Comparison of ENCODE assay signal across 24 cellular contexts in genomic region chr1:228231192-228231591, GRCh38. TPM values are rescaled to one million over a fixed set of nuclear protein-coding genes. Genes with fewer than 3 reads are reported as not detected.
A peak's percentile ranks its signal among the peaks of the same experiment; 100 is the strongest.
DNase-seq lines count a peak whose midpoint lies in the region; ATAC-seq, FAIRE-seq and TF ChIP-seq lines count a peak whose summit lies in the region.
"Had no signal": no experiment of that assay in that cellular context is flagged by ENCODE, and none has a peak within 500 bp of the region (broad histone marks: within the 10 kb centered on the region; RNA-seq: fewer than 3 reads in every experiment).

No MANE protein-coding gene starts in this region.

- H2BK120ac ChIP-seq in IMR-90 (ENCODE audit: low read depth, low read length) = no peak overlapping the region

- no peaks in the 10 kb centered on the region for H3K27me3 Mint-ChIP-seq in activated CD4-positive, alpha-beta T cell treated with anti-CD3 and anti-CD28 coated beads, Interleukin-2, amount 10 ng/mL, durations not matched to agents 24 days and 14 days
- H3K27me3 Mint-ChIP-seq: B cell; CD4-positive, alpha-beta T cell had no signal

- peaks cover 7 to 16% of the 10 kb centered on the region in 2 experiments; a peak in 3 of 4 replicates for H3K79me1 ChIP-seq in IMR-90 (ENCODE audit: low read depth in 1 of 2, low read length in 2 of 2)

- H3K4me1 Mint-ChIP-seq in activated CD4-positive, alpha-beta T cell treated with anti-CD3 and anti-CD28 coated beads, Interleukin-2, amount 10 ng/mL, durations not matched to agents 24 days and 14 days = no peaks in the 10 kb centered on the region

- no peak overlapping the region for H2BK20ac ChIP-seq in IMR-90 (ENCODE audit: low read depth, low read length)

- no peak overlapping the region for H3K27ac Mint-ChIP-seq in activated CD4-positive, alpha-beta T cell treated with anti-CD3 and anti-CD28 coated beads, Interleukin-2, amount 10 ng/mL, durations not matched to agents 24 days and 14 days
- H3K27ac Mint-ChIP-seq: B cell; CD4-positive, alpha-beta T cell; CD8-positive, alpha-beta T cell had no signal

- 68% methylated on average over 2 of the region's 2 CpGs for WGBS in A549 (ENCODE audit: missing lambda C conversion rate)
- no CpG with 5 or more reads among the region's 2 CpGs for WGBS in IMR-90 (ENCODE audit: extremely low coverage in 2 of 2, insufficient read length in 1 of 2), 2 experiments
- 0% methylated on average over 2 of the region's 2 CpGs for WGBS in K562 (ENCODE audit: insufficient coverage, low coverage, missing lambda C conversion rate)
- WGBS in psoas muscle, 3 donors = 46 to 69% (median 46%) methylated on average over 2 of the region's 2 CpGs

- no peak for TF ChIP-seq POLR2A in A549 (IDR thresholded peaks at IDR 0.05; ENCODE audit: low read length)
- no peak for TF ChIP-seq POLR2A in IMR-90 (IDR thresholded peaks at IDR 0.05; ENCODE audit: low read depth, low read length)
- no peak for TF ChIP-seq POLR2A in K562 (conservative IDR thresholded peaks at IDR 0.05)

- no peak overlapping the region for H3K18ac ChIP-seq in IMR-90 (ENCODE audit: low read depth, low read length)

- no peak overlapping the region for H3K14ac ChIP-seq in IMR-90 (replicated peaks; ENCODE audit: low read depth, low read length)

- no peak overlapping the region for H3K4ac ChIP-seq in IMR-90 (ENCODE audit: low read depth, low read length)

- DNase-seq in A549 (ENCODE audit: low read depth in 1 of 2, low spot score in 1 of 2) = no peak
- no peak for DNase-seq in IMR-90
- no peak for DNase-seq in K562 (ENCODE audit: extremely low read depth in 1 of 4, low spot score in 3 of 4)
- DNase-seq in psoas muscle = no peak
- no peak for DNase-seq in NCI-H526 (lab: John Stamatoyannopoulos, UW)
- DNase-seq in activated CD4-positive, alpha-beta T cell treated with anti-CD3 and anti-CD28 coated beads for 4 hours = no peak
- no peak for DNase-seq in activated CD4-positive, alpha-beta T cell treated with anti-CD3 and anti-CD28 coated beads, Interleukin-2, amount 10 ng/mL, durations not matched to agents 24 days and 14 days
- no peak for DNase-seq in activated CD4-positive, alpha-beta T cell treated with anti-CD3 and anti-CD28 coated beads, Interleukin-2, amount 50 U/mL, for 4 hours
- DNase-seq: 8988T; AML-193; Caco-2; Calu3; CD4-positive, alpha-beta T cell; CD8-positive, alpha-beta T cell; DMS79 treated with DMSO at 0.1 percent for 48 hours; GF-D8 had no signal

- intact Hi-C loops in IMR-90 (cut with micrococcal nuclease) (no loop called here), K562 (cut with micrococcal nuclease) (no loop called here), psoas muscle (cut with DNase I) (no loop called here)
- intact Hi-C loops in activated CD4-positive, alpha-beta T cell treated with anti-CD3 and anti-CD28 coated beads, Interleukin-2, amount 10 ng/mL, durations not matched to agents 24 days and 14 days (cut with micrococcal nuclease) = no loop called here

- H2AFZ ChIP-seq in IMR-90 (replicated peaks; ENCODE audit: low read length, poor library complexity) (no peak overlapping the region), K562 (ENCODE audit: low read depth, low read length) (no peak overlapping the region)

- H3K36me3 ChIP-seq in IMR-90 (ENCODE audit: control insufficient read depth, insufficient read depth, low read length) (peaks cover 10% of the 10 kb centered on the region), K562 (ENCODE audit: control insufficient read depth, insufficient read depth, low read length) (no peaks in the 10 kb centered on the region), psoas muscle (ENCODE audit: insufficient read depth in 1 of 2, low read depth in 1 of 2) (peaks cover 11 to 89% of the 10 kb centered on the region in 2 donors)

- no peak overlapping the region for H2AK9ac ChIP-seq in IMR-90 (replicated peaks; ENCODE audit: low read depth, low read length, poor library complexity)

- H2BK15ac ChIP-seq in IMR-90 (ENCODE audit: low read depth, low read length) = no peak overlapping the region

- H3K9me3 Mint-ChIP-seq in activated CD4-positive, alpha-beta T cell treated with anti-CD3 and anti-CD28 coated beads, Interleukin-2, amount 10 ng/mL, durations not matched to agents 24 days and 14 days = peaks cover 19% of the 10 kb centered on the region

- no peak overlapping the region for H2BK5ac ChIP-seq in IMR-90 (ENCODE audit: low read depth, low read length, poor library complexity, severe bottlenecking)

- no peak overlapping the region for H4K5ac ChIP-seq in IMR-90 (ENCODE audit: low read depth, low read length)

- TF ChIP-seq EP300 in A549 (IDR thresholded peaks at IDR 0.05) (no peak), K562 (IDR thresholded peaks at IDR 0.05; ENCODE audit: low read length) (no peak)

- FAIRE-seq in A549 (lab: Jason Lieb, UNC) (no peak), K562 (lab: Jason Lieb, UNC) (no peak)
- FAIRE-seq: A204.1, D721Med, G401.6, GM12891, GM18507 had no signal

- H4K91ac ChIP-seq in IMR-90 (ENCODE audit: insufficient read depth, low read depth, low read length) = no peak overlapping the region

- no peak overlapping the region for H3K9ac ChIP-seq in IMR-90 (ENCODE audit: low read depth, low read length)
- H3K9ac ChIP-seq in K562 (ENCODE audit: insufficient read depth in 1 of 2, low read depth in 2 of 2, low read length in 2 of 2) = no peak overlapping the region
- H3K9ac ChIP-seq: BLaER1 treated with 17β-estradiol and CSF1 and Interleukin-3, amounts not matched to agents 10 nM and 100 nM had no signal

- H3K4me1 ChIP-seq in A549 = peaks cover 17% of the 10 kb centered on the region; the same call in 2 of the 3 replicates
- peaks cover 18% of the 10 kb centered on the region for H3K4me1 ChIP-seq in IMR-90 (ENCODE audit: control insufficient read depth, insufficient read depth, low read length)
- no peaks in the 10 kb centered on the region for H3K4me1 ChIP-seq in K562 (replicated peaks in 1 of 2; ENCODE audit: control insufficient read depth in 2 of 2, insufficient read depth in 2 of 2, low read length in 2 of 2)
- H3K4me1 ChIP-seq in psoas muscle = peaks cover 84% of the 10 kb centered on the region
- H3K4me1 ChIP-seq: Caco-2 had no signal

- ATAC-seq in A549 (no peak), IMR-90 (ENCODE audit: low read depth) (no peak), K562 (no peak), psoas muscle (no peak)
- ATAC-seq: CD8-positive, alpha-beta T cell had no signal

- H3K4me2 ChIP-seq in A549 (no peak overlapping the region), IMR-90 (ENCODE audit: low read depth, low read length) (no peak overlapping the region), K562 (ENCODE audit: insufficient read depth, low read length) (no peak overlapping the region)
- H3K4me2 ChIP-seq: BLaER1 treated with 17β-estradiol and CSF1 and Interleukin-3, amounts not matched to agents 10 nM and 100 nM had no signal

- H3K9me3 ChIP-seq in A549 (peaks cover 23% of the 10 kb centered on the region), IMR-90 (ENCODE audit: control insufficient read depth, insufficient read depth, low read length) (no peaks in the 10 kb centered on the region), K562 (replicated peaks; ENCODE audit: control insufficient read depth, insufficient read depth, low read depth, low read length) (no peaks in the 10 kb centered on the region; the same call in 1 of the 2 replicates), psoas muscle (no peaks in the 10 kb centered on the region)

- no peak overlapping the region for H3K23ac ChIP-seq in IMR-90 (ENCODE audit: low read depth, low read length)

- no peaks in the 10 kb centered on the region for H3K79me2 ChIP-seq in K562 (ENCODE audit: control insufficient read depth, insufficient read depth, low read length)

- no peaks in the 10 kb centered on the region; the same call in 1 of the 2 replicates for H4K20me1 ChIP-seq in IMR-90 (ENCODE audit: insufficient read depth, low read length)
- no peaks in the 10 kb centered on the region for H4K20me1 ChIP-seq in K562 (replicated peaks; ENCODE audit: control insufficient read depth, insufficient read depth, low read length)
- H4K20me1 ChIP-seq: BLaER1 treated with 17β-estradiol and CSF1 and Interleukin-3, amounts not matched to agents 10 nM and 100 nM had no signal

- in situ Hi-C loops in IMR-90 (cut with MboI; ENCODE audit: low sequenced_read_pairs) = no loop called here
- in situ Hi-C loops in K562 (cut with MboI) = no loop called here

- no peak for TF ChIP-seq RAD21 in A549 (conservative IDR thresholded peaks at IDR 0.05 in 1 of 2, IDR thresholded peaks at IDR 0.05 in 1 of 2)
- no peak for TF ChIP-seq RAD21 in IMR-90 (IDR thresholded peaks at IDR 0.05; ENCODE audit: low read length)
- TF ChIP-seq RAD21 in K562 (CRISPR knock-in tag; conservative IDR thresholded peaks at IDR 0.05 in 1 of 2, IDR thresholded peaks at IDR 0.05 in 1 of 2) = no peak

- H3K4me3 ChIP-seq in A549 = no peak overlapping the region
- H3K4me3 ChIP-seq in IMR-90 (ENCODE audit: insufficient read depth, low read depth, low read length) = no peak overlapping the region
- no peak overlapping the region for H3K4me3 ChIP-seq in K562
- H3K4me3 ChIP-seq in psoas muscle = peak overlapping the region; percentile 19
- H3K4me3 ChIP-seq: BLaER1 treated with 17β-estradiol and CSF1 and Interleukin-3, amounts not matched to agents 10 nM and 100 nM had no signal

- H3K27ac ChIP-seq in A549 = no peak overlapping the region
- no peak overlapping the region for H3K27ac ChIP-seq in IMR-90 (ENCODE audit: insufficient read depth, low read length)
- no peak overlapping the region for H3K27ac ChIP-seq in K562 (ENCODE audit: extremely low read depth, low read depth, low read length)
- H3K27ac ChIP-seq in psoas muscle = peak overlapping the region; percentile 77
- H3K27ac ChIP-seq: C4-2B had no signal

- dilution Hi-C loops in IMR-90 (cut with HindIII; ENCODE audit: low sequenced_read_pairs, unreplicated experiment) = no loop called here

- TF ChIP-seq CTCF in A549 (IDR thresholded peaks at IDR 0.05) (no peak), IMR-90 (conservative IDR thresholded peaks at IDR 0.05; ENCODE audit: low read depth, low read length) (no peak), K562 (IDR thresholded peaks at IDR 0.05 in 2 of 3, conservative IDR thresholded peaks at IDR 0.05 in 1 of 3; ENCODE audit: insufficient read depth in 2 of 3, low read depth in 1 of 3, low read length in 3 of 3) (no peak), psoas muscle (IDR thresholded peaks at IDR 0.05) (no peak)

- POLR2A ChIA-PET in A549 (lab: Yijun Ruan, JAX) = no interaction called here
- POLR2A ChIA-PET in IMR-90 (lab: Charles Lee; ENCODE audit: unreplicated experiment) = no interaction called here
- POLR2A ChIA-PET in K562 (lab: Yijun Ruan, JAX) = no interaction called here

- H3K4me3 Mint-ChIP-seq in activated CD4-positive, alpha-beta T cell treated with anti-CD3 and anti-CD28 coated beads, Interleukin-2, amount 10 ng/mL, durations not matched to agents 24 days and 14 days = no peak overlapping the region
- H3K4me3 Mint-ChIP-seq: B cell; CD4-positive, alpha-beta T cell; CD8-positive, alpha-beta T cell had no signal

- CTCF ChIA-PET in A549 (lab: Yijun Ruan, JAX) = interaction anchor here (1.3 kb wide), 1 partner anchor 29 kb away, joined by 3 read pairs; no protein-coding TSS in a partner anchor
- CTCF ChIA-PET in IMR-90 (lab: Yijun Ruan, JAX) = no interaction called here
- CTCF ChIA-PET in K562 (lab: Yijun Ruan, JAX; ENCODE audit: low intra/inter-chr PET ratio) = no interaction called here

- H3K27me3 ChIP-seq in IMR-90 (ENCODE audit: control insufficient read depth, insufficient read depth, low read length) (no peaks in the 10 kb centered on the region), K562 (ENCODE audit: control insufficient read depth in 2 of 2, insufficient read depth in 2 of 2, low read length in 2 of 2) (no peaks in the 10 kb centered on the region), psoas muscle (ENCODE audit: insufficient read depth in 3 of 3, low read length in 2 of 3) (no peaks in the 10 kb centered on the region)
- H3K27me3 ChIP-seq: BLaER1 treated with 17β-estradiol and CSF1 and Interleukin-3, amounts not matched to agents 10 nM and 100 nM had no signal

- peaks cover 9% of the 10 kb centered on the region; the same call in 1 of the 2 replicates for H3K9me1 ChIP-seq in IMR-90 (ENCODE audit: insufficient read depth, low read length)
- no peaks in the 10 kb centered on the region for H3K9me1 ChIP-seq in K562 (ENCODE audit: control insufficient read depth, insufficient read depth, low read length)

- H3K36me3 Mint-ChIP-seq in activated CD4-positive, alpha-beta T cell treated with anti-CD3 and anti-CD28 coated beads, Interleukin-2, amount 10 ng/mL, durations not matched to agents 24 days and 14 days (ENCODE audit: low read depth) = peaks cover 52% of the 10 kb centered on the region

- no peak overlapping the region for H4K8ac ChIP-seq in IMR-90 (ENCODE audit: low read depth in 2 of 2, low read length in 2 of 2)

- no peak overlapping the region for H2AK5ac ChIP-seq in IMR-90 (ENCODE audit: low read depth, low read length)

- no TSS peak for BruUV-seq in IMR-90 (replicated peaks; lab: Mats Ljungman, UMichigan)
- BruUV-seq in K562 (replicated peaks; lab: Mats Ljungman, UMichigan) = no TSS peak

- H3K56ac ChIP-seq in IMR-90 (ENCODE audit: extremely low read depth, insufficient read depth, low read length) = no peak overlapping the region

RNA-seq across cellular contexts. Expression of gene OBSCN, which starts 23.3 kb away (rescaled TPM):
- polyA plus RNA-seq in A549 (2011; rRNA removed) (3.1 and 5.7 TPM in 2 replicates), A549 (2017; fragmentation: RNase III; extraction: RNeasy Plus Mini Kit Qiagen cat#74134 plus additional on column Dnase treatment) (5.7 to 6.8 TPM (median 6.5 TPM) in 3 replicates), IMR-90 (2012; rRNA removed) (9.5 and 10.0 TPM in 2 replicates), K562 (2011; rRNA removed) (3.4 and 5.6 TPM in 2 replicates), K562 (2014; fragmentation: Illumina TruSeq; extraction: Trizol) (3.6 and 6.9 TPM in 2 replicates), K562 (2014; fragmentation: Nextera tagmentation; extraction: Ambion mirVana) (under 1 TPM; 0.18 to 0.29 TPM), K562 (2014; rRNA removed) (11.1 and 12.5 TPM in 2 replicates), psoas muscle (100 to 1,000 TPM; 397 to 658 (median 442) TPM)
- 4.9 and 6.5 TPM in 2 replicates for polyA plus RNA-seq in A549 (2012; cell fraction: cytosol; rRNA removed)
- 42.9 and 51.7 TPM in 2 replicates for polyA plus RNA-seq in A549 (2012; cell fraction: nucleus; rRNA removed)
- 9.9 and 13.6 TPM in 2 replicates for polyA minus RNA-seq in A549 (2011; rRNA and poly(A)+ RNA removed)
- total RNA-seq in IMR-90 (2012; rRNA removed) (4.1 and 4.2 TPM in 2 replicates), K562 (2014; rRNA removed) (11.8 and 12.0 TPM in 2 replicates), K562 (2014; rRNA removed; fragmentation: Illumina TruSeq; extraction: Trizol) (0.83 and 1.7 TPM in 2 replicates), K562 (2015; rRNA removed; fragmentation: Illumina TruSeq; extraction: Trizol) (4.1 and 5.0 TPM in 2 replicates), K562 (2021) (17.4 and 19.7 TPM in 2 replicates), psoas muscle (1,000 to 10,000 TPM; 1,061 to 1,869 (median 1,568) TPM)
- polyA plus RNA-seq in IMR-90 (2012; cell fraction: cytosol; rRNA removed) = 3.6 and 7.2 TPM in 2 replicates
- polyA plus RNA-seq in IMR-90 (2012; cell fraction: nucleus; rRNA removed; ENCODE audit: low replicate concordance) = 69.7 and 96.2 TPM in 2 replicates
- 22.3 and 52.9 TPM in 2 replicates for total RNA-seq in K562 (2011; cell fraction: chromatin; rRNA removed; ENCODE audit: low replicate concordance)
- 25.5 and 27.1 TPM in 2 replicates for total RNA-seq in K562 (2011; cell fraction: nucleolus; rRNA removed)
- 20.5 and 20.6 TPM in 2 replicates for total RNA-seq in K562 (2011; cell fraction: nucleoplasm; rRNA removed)
- 3.0 and 8.2 TPM in 2 replicates for polyA plus RNA-seq in K562 (2011; cell fraction: cytosol; rRNA removed)
- polyA plus RNA-seq in K562 (2011; cell fraction: nucleus; rRNA removed) = 22.5 and 42.0 TPM in 2 replicates
- 15.8 and 26.7 TPM in 2 replicates for polyA plus RNA-seq in K562 (2012)
- polyA minus RNA-seq in K562 (2011; rRNA and poly(A)+ RNA removed) = 3.4 TPM in 2 replicates
- 8.2 and 10.9 TPM in 2 replicates for polyA minus RNA-seq in K562 (2011; cell fraction: cytosol; rRNA and poly(A)+ RNA removed)
- polyA minus RNA-seq in K562 (2011; cell fraction: nucleus; rRNA and poly(A)+ RNA removed) = 7.0 and 7.1 TPM in 2 replicates
- total RNA-seq in activated CD4-positive, alpha-beta T cell treated with anti-CD3 and anti-CD28 coated beads, Interleukin-2, amount 10 ng/mL, durations not matched to agents 24 days and 14 days = 21.4 and 22.3 TPM in 2 replicates

Comparison
In these comparisons a context has a peak if more than half of its experiments do, and no peak if none do; other contexts are left out.
1. RNA of gene OBSCN, which starts 23.3 kb away (total RNA-seq): 1,061 to 1,869 TPM in psoas muscle; 21.4 to 22.3 TPM in activated CD4-positive, alpha-beta T cell treated with anti-CD3 and anti-CD28 coated beads, Interleukin-2, amount 10 ng/mL, durations not matched to agents 24 days and 14 days, 0.83 to 52.9 TPM in K562 and 4.1 to 4.2 TPM in IMR-90; every median in the first group is over 10 times any median in the second.
2. Of the 35 proteins assayed by ChIP-seq in both K562 and A549: peak only in K562: none; only in A549: none; in both: MAFK; in neither: 34.